17 cellular contexts compared by ENCODE assay signal in genomic region chr13:45385320-45385719, GRCh38. TPM values are rescaled to one million over a fixed set of nuclear protein-coding genes. Genes with fewer than 3 reads are reported as not detected.
DNase-seq lines count a peak whose midpoint lies in the region; ATAC-seq, FAIRE-seq and TF ChIP-seq lines count a peak whose summit lies in the region.
"Had no signal": no experiment of that assay in that cellular context is flagged by ENCODE, and none has a peak within 500 bp of the region (broad histone marks: within the 10 kb centered on the region; RNA-seq: fewer than 3 reads in every experiment).

No MANE protein-coding gene starts in this region.

- H3K4me2 ChIP-seq in HCT116 (ENCODE audit: low read length) (no peak overlapping the region), K562 (ENCODE audit: insufficient read depth, low read length) (no peak overlapping the region)
- H3K4me2 ChIP-seq: BLaER1 treated with 17β-estradiol and CSF1 and Interleukin-3, amounts not matched to agents 10 nM and 100 nM had no signal

- WGBS in K562 (ENCODE audit: insufficient coverage, low coverage, missing lambda C conversion rate): 81% methylated on average over 4 of the region's 5 CpGs
- 61 to 82% (median 71%) methylated on average over 5 of the region's 5 CpGs for WGBS in psoas muscle, 3 donors
- 94 to 98% (median 97%) methylated on average over 5 of the region's 5 CpGs for WGBS in spleen, 5 donors

- 0 out of 4 replicates have a peak, but pooled peaks cover 0 to 5% of the 10 kb centered on the region in 2 experiments for H3K36me3 ChIP-seq in HCT116 (ENCODE audit: control insufficient read depth in 1 of 2, insufficient read depth in 2 of 2, low read length in 2 of 2)
- H3K36me3 ChIP-seq in K562 (ENCODE audit: control insufficient read depth, insufficient read depth, low read length): no peaks in the 10 kb centered on the region
- H3K36me3 ChIP-seq in left ventricle myocardium inferior: peaks cover 14% of the 10 kb centered on the region
- H3K36me3 ChIP-seq in psoas muscle (ENCODE audit: insufficient read depth in 1 of 2, low read depth in 1 of 2): peaks cover 0 to 12% of the 10 kb centered on the region in 2 donors
- peaks cover 0 to 47% (median 0%) of the 10 kb centered on the region in 6 donors for H3K36me3 ChIP-seq in spleen
- H3K36me3 ChIP-seq: HAP-1 had no signal

- ATAC-seq in HCT116 (no peak), K562 (no peak), psoas muscle (peak; percentile 62 to 86 (median 76))

- no peaks in the 10 kb centered on the region for H3K9me1 ChIP-seq in K562 (ENCODE audit: control insufficient read depth, insufficient read depth, low read length)

- no peak for TF ChIP-seq EP300 in K562 (IDR thresholded peaks at IDR 0.05; ENCODE audit: low read length)

- TF ChIP-seq POLR2A in HCT116 (IDR thresholded peaks at IDR 0.05; ENCODE audit: borderline replicate concordance, extremely low read depth, insufficient read depth, insufficient read length) (no peak), K562 (conservative IDR thresholded peaks at IDR 0.05) (no peak), spleen (IDR thresholded peaks at IDR 0.05) (no peak)

- in situ Hi-C loops in K562 (cut with MboI): loop anchor here (10.0 kb wide), 1 partner anchor 1079 kb away; no protein-coding TSS in a partner anchor

- RAD21 ChIA-PET in HCT116 (lab: Charles Lee; ENCODE audit: low non-redundant PET in 1 of 2, low total read pairs in 2 of 2, uncharacterized antibody in 2 of 2, unreplicated experiment in 2 of 2): no interaction called here

- H3K9me3 ChIP-seq in HCT116 (ENCODE audit: control insufficient read depth in 1 of 2, insufficient read depth in 1 of 2, low read depth in 1 of 2, low read length in 2 of 2): no peaks in the 10 kb centered on the region
- no peaks in the 10 kb centered on the region for H3K9me3 ChIP-seq in K562 (replicated peaks; ENCODE audit: control insufficient read depth, insufficient read depth, low read depth, low read length)
- no peaks in the 10 kb centered on the region for H3K9me3 ChIP-seq in left ventricle myocardium inferior (replicated peaks)
- no peaks in the 10 kb centered on the region for H3K9me3 ChIP-seq in psoas muscle
- peaks cover 0 to 3% (median 0%) of the 10 kb centered on the region in 8 donors for H3K9me3 ChIP-seq in spleen
- H3K9me3 ChIP-seq: HAP-1 had no signal

- TF ChIP-seq CTCF in HCT116 (IDR thresholded peaks at IDR 0.05 in 2 of 3, conservative IDR thresholded peaks at IDR 0.05 in 1 of 3; ENCODE audit: borderline replicate concordance in 1 of 3, insufficient read depth in 1 of 3, low read depth in 2 of 3, low read length in 2 of 3): no peak
- TF ChIP-seq CTCF in K562 (IDR thresholded peaks at IDR 0.05 in 2 of 3, conservative IDR thresholded peaks at IDR 0.05 in 1 of 3; ENCODE audit: insufficient read depth in 2 of 3, low read depth in 1 of 3, low read length in 3 of 3): no peak
- TF ChIP-seq CTCF in left ventricle myocardium inferior (IDR thresholded peaks at IDR 0.05; ENCODE audit: borderline replicate concordance): no peak
- no peak for TF ChIP-seq CTCF in psoas muscle (IDR thresholded peaks at IDR 0.05)
- TF ChIP-seq CTCF in spleen (IDR thresholded peaks at IDR 0.05 in 8 of 11, conservative IDR thresholded peaks at IDR 0.05 in 3 of 11): no peak

- H3K27me3 ChIP-seq in HCT116 (ENCODE audit: insufficient read depth, low read length) (no peaks in the 10 kb centered on the region), K562 (ENCODE audit: control insufficient read depth in 2 of 2, insufficient read depth in 2 of 2, low read length in 2 of 2) (no peaks in the 10 kb centered on the region), left ventricle myocardium inferior (ENCODE audit: low read depth) (no peaks in the 10 kb centered on the region), psoas muscle (ENCODE audit: insufficient read depth in 3 of 3, low read length in 2 of 3) (no peaks in the 10 kb centered on the region), spleen (replicated peaks in 1 of 7) (no peaks in the 10 kb centered on the region)
- H3K27me3 ChIP-seq: BLaER1 treated with 17β-estradiol and CSF1 and Interleukin-3, amounts not matched to agents 10 nM and 100 nM had no signal

- no peak for FAIRE-seq in K562 (lab: Jason Lieb, UNC)
- FAIRE-seq: GM18507, H1, HTR-8/SVneo had no signal

- intact Hi-C loops in HCT116 (cut with micrococcal nuclease): no loop called here
- intact Hi-C loops in K562 (cut with micrococcal nuclease): no loop called here
- intact Hi-C loops in left ventricle myocardium inferior (cut with micrococcal nuclease): no loop called here
- intact Hi-C loops in psoas muscle (cut with DNase I): no loop called here
- intact Hi-C loops in spleen (cut with DNase I; ENCODE audit: low total_unique reads): no loop called here

- H3K4me1 ChIP-seq in HCT116 (ENCODE audit: control insufficient read depth in 1 of 2, insufficient read depth in 2 of 2, low read length in 2 of 2) (no peaks in the 10 kb centered on the region), K562 (replicated peaks in 1 of 2; ENCODE audit: control insufficient read depth in 2 of 2, insufficient read depth in 2 of 2, low read length in 2 of 2) (peaks cover 0 to 4% of the 10 kb centered on the region in 2 experiments; a peak in 2 of 5 replicates), left ventricle myocardium inferior (peaks cover 22% of the 10 kb centered on the region), psoas muscle (peaks cover 10% of the 10 kb centered on the region), spleen (no peaks in the 10 kb centered on the region)
- H3K4me1 ChIP-seq: HAP-1 had no signal

- H3K9me2 ChIP-seq in HCT116 (ENCODE audit: insufficient read depth): no peaks in the 10 kb centered on the region

- POLR2A ChIA-PET in HCT116 (lab: Charles Lee) (no interaction called here), K562 (lab: Yijun Ruan, JAX) (no interaction called here)

- DNase-seq in HCT116 (ENCODE audit: low read depth, low spot score) (no peak), K562 (ENCODE audit: extremely low read depth in 1 of 4, low spot score in 3 of 4) (no peak), left ventricle myocardium inferior (no peak), psoas muscle (no peak), C1 segment of cervical spinal cord (lab: John Stamatoyannopoulos, UW) (no peak), spleen (no peak), inferior parietal cortex (ENCODE audit: extremely low spot score) (no peak)
- DNase-seq: ACHN; Calu3; CD4-positive, alpha-beta T cell; DMS 273 treated with DMSO at 0.1 percent for 48 hours; HFFc6 had no signal

- BruUV-seq in HCT116 (replicated peaks; lab: Mats Ljungman, UMichigan): TSS peak; percentile 20
- no TSS peak for BruUV-seq in K562 (replicated peaks; lab: Mats Ljungman, UMichigan)

- no peak overlapping the region for H3K4me3 ChIP-seq in HCT116 (replicated peaks in 1 of 2; ENCODE audit: low read depth in 1 of 2, low read length in 2 of 2)
- H3K4me3 ChIP-seq in K562: no peak overlapping the region
- no peak overlapping the region for H3K4me3 ChIP-seq in left ventricle myocardium inferior
- no peak overlapping the region for H3K4me3 ChIP-seq in psoas muscle
- no peak overlapping the region for H3K4me3 ChIP-seq in spleen
- H3K4me3 ChIP-seq: BLaER1 treated with 17β-estradiol and CSF1 and Interleukin-3, amounts not matched to agents 10 nM and 100 nM; HAP-1 had no signal

- CTCF ChIA-PET in HCT116 (lab: Charles Lee): no interaction called here
- CTCF ChIA-PET in K562 (lab: Yijun Ruan, JAX; ENCODE audit: low intra/inter-chr PET ratio): no interaction called here

- H3K9ac ChIP-seq in HCT116 (ENCODE audit: low read length) (no peak overlapping the region), K562 (ENCODE audit: insufficient read depth in 1 of 2, low read depth in 2 of 2, low read length in 2 of 2) (no peak overlapping the region; a peak in 1 of 4 replicates)
- H3K9ac ChIP-seq: BLaER1 treated with 17β-estradiol and CSF1 and Interleukin-3, amounts not matched to agents 10 nM and 100 nM had no signal

- H2AFZ ChIP-seq in HCT116 (ENCODE audit: low read depth, low read length, poor library complexity, severe bottlenecking) (no peak overlapping the region), K562 (ENCODE audit: low read depth, low read length) (0 out of 2 replicates have a peak overlapping the region, but pooled peaks have one; percentile 26)

- TF ChIP-seq RAD21 in HCT116 (IDR thresholded peaks at IDR 0.05; ENCODE audit: low read depth): no peak
- no peak for TF ChIP-seq RAD21 in K562 (CRISPR knock-in tag; conservative IDR thresholded peaks at IDR 0.05 in 1 of 2, IDR thresholded peaks at IDR 0.05 in 1 of 2)

- H3K79me2 ChIP-seq in HCT116 (ENCODE audit: insufficient read depth, low read length): no peaks in the 10 kb centered on the region
- no peaks in the 10 kb centered on the region for H3K79me2 ChIP-seq in K562 (ENCODE audit: control insufficient read depth, insufficient read depth, low read length)

- H3K27ac ChIP-seq in HCT116 (ENCODE audit: low read depth, low read length): no peak overlapping the region
- H3K27ac ChIP-seq in K562 (ENCODE audit: extremely low read depth, low read depth, low read length): peak overlapping the region; percentile 76; the same call in 2 of the 3 replicates
- H3K27ac ChIP-seq in left ventricle myocardium inferior (replicated peaks): peak overlapping the region; percentile 61
- H3K27ac ChIP-seq in psoas muscle: peak overlapping the region; percentile 65
- H3K27ac ChIP-seq in spleen: no peak overlapping the region
- H3K27ac ChIP-seq: BLaER1 treated with 17β-estradiol and CSF1 and Interleukin-3, amounts not matched to agents 10 nM and 100 nM had no signal

- H4K20me1 ChIP-seq in HCT116 (ENCODE audit: insufficient read depth): no peaks in the 10 kb centered on the region
- no peaks in the 10 kb centered on the region for H4K20me1 ChIP-seq in K562 (replicated peaks; ENCODE audit: control insufficient read depth, insufficient read depth, low read length)
- H4K20me1 ChIP-seq: BLaER1 treated with 17β-estradiol and CSF1 and Interleukin-3, amounts not matched to agents 10 nM and 100 nM had no signal

RNA-seq across cellular contexts. Expression of gene SLC25A30, which starts 32.9 kb away (rescaled TPM):
- total RNA-seq in HCT116 (2021; ENCODE audit: unreplicated experiment) (29.2 TPM), K562 (2014; rRNA removed) (2.0 and 3.6 TPM in 2 replicates), K562 (2014; rRNA removed; fragmentation: Illumina TruSeq; extraction: Trizol) (6.0 and 7.1 TPM in 2 replicates), K562 (2015; rRNA removed; fragmentation: Illumina TruSeq; extraction: Trizol) (5.2 and 5.6 TPM in 2 replicates), K562 (2021) (6.9 and 9.6 TPM in 2 replicates), left ventricle myocardium inferior (175 TPM), psoas muscle (10 to 100 TPM; 21.7 to 69.8 (median 53.4) TPM), spleen (10 to 100 TPM; 16.6 to 31.9 (median 23.5) TPM)
- polyA plus RNA-seq in HCT116 (2012): 18.9 and 19.8 TPM in 2 replicates
- total RNA-seq in K562 (2011; cell fraction: chromatin; rRNA removed; ENCODE audit: low replicate concordance): 3.4 and 5.5 TPM in 2 replicates
- 2.0 and 3.3 TPM in 2 replicates for total RNA-seq in K562 (2011; cell fraction: nucleolus; rRNA removed)
- total RNA-seq in K562 (2011; cell fraction: nucleoplasm; rRNA removed): 4.3 and 5.3 TPM in 2 replicates
- polyA plus RNA-seq in K562 (2011; rRNA removed) (5.3 and 8.8 TPM in 2 replicates), K562 (2014; fragmentation: Illumina TruSeq; extraction: Trizol) (9.3 and 11.1 TPM in 2 replicates), K562 (2014; fragmentation: Nextera tagmentation; extraction: Ambion mirVana) (1 to 10 TPM; 1.1 to 1.6 TPM), K562 (2014; rRNA removed) (5.8 and 8.9 TPM in 2 replicates), psoas muscle (10 to 100 TPM in 2 of 3 donors, 1 to 10 TPM in 1; 6.2 to 42.8 (median 19.3) TPM), spleen (10 to 100 TPM in 1 of 3 donors, 1 to 10 TPM in 2; 5.9 to 14.8 (median 6.7) TPM)
- polyA plus RNA-seq in K562 (2011; cell fraction: cytosol; rRNA removed): 2.4 and 7.4 TPM in 2 replicates
- polyA plus RNA-seq in K562 (2011; cell fraction: nucleus; rRNA removed): 2.3 and 5.0 TPM in 2 replicates
- 4.1 and 5.2 TPM in 2 replicates for polyA plus RNA-seq in K562 (2012)
- polyA minus RNA-seq in K562 (2011; rRNA and poly(A)+ RNA removed): 10.0 and 13.9 TPM in 2 replicates
- 4.1 and 7.8 TPM in 2 replicates for polyA minus RNA-seq in K562 (2011; cell fraction: cytosol; rRNA and poly(A)+ RNA removed)
- polyA minus RNA-seq in K562 (2011; cell fraction: nucleus; rRNA and poly(A)+ RNA removed): 0.94 and 4.9 TPM in 2 replicates

RNA-seq across cellular contexts. Expression of gene TPT1, which starts 44.3 kb away (rescaled TPM):
- total RNA-seq in HCT116 (2021; ENCODE audit: unreplicated experiment) (2,859 TPM), K562 (2014; rRNA removed) (658 and 687 TPM in 2 replicates), K562 (2014; rRNA removed; fragmentation: Illumina TruSeq; extraction: Trizol) (1,890 and 2,065 TPM in 2 replicates), K562 (2015; rRNA removed; fragmentation: Illumina TruSeq; extraction: Trizol) (1,896 and 1,906 TPM in 2 replicates), K562 (2021) (1,201 and 1,281 TPM in 2 replicates), left ventricle myocardium inferior (4,332 TPM), psoas muscle (over 10,000 TPM in 3 of 4 donors, 1,000 to 10,000 TPM in 1; 7,807 to 12,417 (median 11,452) TPM), spleen (1,000 to 10,000 TPM; 2,558 to 4,574 (median 2,990) TPM)
- polyA plus RNA-seq in HCT116 (2012): 3,620 and 4,032 TPM in 2 replicates
- 149 and 287 TPM in 2 replicates for total RNA-seq in K562 (2011; cell fraction: chromatin; rRNA removed; ENCODE audit: low replicate concordance)
- total RNA-seq in K562 (2011; cell fraction: nucleolus; rRNA removed): 162 and 165 TPM in 2 replicates
- 289 and 732 TPM in 2 replicates for total RNA-seq in K562 (2011; cell fraction: nucleoplasm; rRNA removed)
- polyA plus RNA-seq in K562 (2011; rRNA removed) (2,188 and 2,403 TPM in 2 replicates), K562 (2014; fragmentation: Illumina TruSeq; extraction: Trizol) (2,213 and 2,508 TPM in 2 replicates), K562 (2014; fragmentation: Nextera tagmentation; extraction: Ambion mirVana) (100 to 1,000 TPM; 602 to 615 TPM), K562 (2014; rRNA removed) (1,757 and 1,784 TPM in 2 replicates), psoas muscle (over 10,000 TPM; 17,732 to 19,074 (median 18,570) TPM), spleen (over 10,000 TPM in 2 of 3 donors, 1,000 to 10,000 TPM in 1; 9,869 to 10,629 (median 10,206) TPM)
- 605 and 1,162 TPM in 2 replicates for polyA plus RNA-seq in K562 (2011; cell fraction: cytosol; rRNA removed)
- 271 and 513 TPM in 2 replicates for polyA plus RNA-seq in K562 (2011; cell fraction: nucleus; rRNA removed)
- 2,006 and 3,546 TPM in 2 replicates for polyA plus RNA-seq in K562 (2012)
- polyA minus RNA-seq in K562 (2011; rRNA and poly(A)+ RNA removed): 1,164 and 1,375 TPM in 2 replicates
- polyA minus RNA-seq in K562 (2011; cell fraction: cytosol; rRNA and poly(A)+ RNA removed): 434 and 456 TPM in 2 replicates
- 125 and 222 TPM in 2 replicates for polyA minus RNA-seq in K562 (2011; cell fraction: nucleus; rRNA and poly(A)+ RNA removed)

Comparison
In these comparisons a context has a peak if more than half of its experiments do, and no peak if none do; other contexts are left out.
1. ATAC-seq: peak in psoas muscle (4 of 4); none in HCT116 (single experiment) and K562 (single experiment).
2. H3K27ac ChIP-seq: peak in K562 (single experiment), left ventricle myocardium inferior (single experiment) and psoas muscle (single experiment); none in HCT116 (single experiment) and spleen (0 of 8).